In the genomic region with DNA sequence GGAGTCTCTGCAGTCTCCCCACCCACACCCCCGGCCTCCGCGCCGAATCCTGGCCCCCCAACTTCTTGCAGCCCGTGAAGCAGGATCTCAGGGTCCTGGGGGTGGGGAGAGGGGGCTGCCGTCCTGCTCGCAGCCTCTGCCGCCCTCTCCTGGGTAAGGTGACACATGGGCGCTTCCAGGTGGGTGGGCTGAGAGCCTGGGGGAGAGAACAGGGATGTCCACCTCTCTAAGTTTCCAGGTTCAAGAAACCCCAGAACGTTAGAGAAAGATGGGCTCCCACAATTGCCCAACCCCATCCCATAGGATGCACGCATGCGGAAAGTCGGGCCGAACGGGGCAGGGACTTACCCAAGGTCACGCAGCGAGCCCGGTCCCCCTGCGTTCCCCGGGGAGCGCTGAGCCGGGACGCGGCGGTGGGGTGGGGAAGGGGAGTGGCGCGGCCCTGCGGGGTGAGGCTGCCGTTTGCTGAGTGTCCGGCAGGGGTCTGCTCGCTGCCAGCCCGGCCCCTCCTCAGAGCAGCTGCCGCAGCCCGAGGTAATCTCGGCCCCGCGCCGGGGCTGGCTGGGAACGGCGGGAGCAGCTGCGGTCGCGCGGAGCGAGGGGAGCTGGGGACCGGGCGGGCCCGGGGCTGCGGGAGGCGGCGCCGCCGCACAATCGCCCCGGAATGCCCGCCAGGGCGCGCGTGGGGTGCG, we compare ENCODE assay signal across 8 cellular contexts. TPM values are rescaled to one million over a fixed set of nuclear protein-coding genes. Genes with fewer than 3 reads are reported as not detected.
DNase-seq lines count a peak whose midpoint lies in the region; ATAC-seq and TF ChIP-seq lines count a peak whose summit lies in the region.

No MANE protein-coding gene starts in this region.

- peaks cover 0 to 24% (median 14%) of the 10 kb centered on the region in 9 donors for H3K36me3 ChIP-seq in heart left ventricle

- H3K27me3 ChIP-seq in heart left ventricle: no peaks in the 10 kb centered on the region

- no peaks in the 10 kb centered on the region for H3K9me3 ChIP-seq in heart left ventricle

- H3K4me3 ChIP-seq in LNCaP clone FGC (ENCODE audit: low read depth, low read length) (peak overlapping the region; percentile 85), heart left ventricle (peak overlapping the region; percentile 65 to 98 (median 80))

- ATAC-seq in GM21528 (IDR thresholded peaks at IDR 0.05; ENCODE audit: low FRiP score, unreplicated experiment) (peak; percentile 44), SK-N-SH treated with all-trans-retinoic acid at 6 μM for 48 hours (peak; percentile 80), heart left ventricle (peak; percentile 21 to 68 (median 56)), HG03469 (IDR thresholded peaks at IDR 0.05; ENCODE audit: unreplicated experiment) (no peak)

- peaks cover 0 to 30% (median 12%) of the 10 kb centered on the region in 12 donors for H3K4me1 ChIP-seq in heart left ventricle

- TF ChIP-seq CTCF in LNCaP clone FGC (IDR thresholded peaks at IDR 0.05; ENCODE audit: control insufficient read depth, extremely low read depth, insufficient read depth) (peak; percentile 49), heart left ventricle (IDR thresholded peaks at IDR 0.05) (peak; percentile 27 to 58 (median 45))

- peaks cover 10% of the 10 kb centered on the region for H3K4me1 Mint-ChIP-seq in activated naive CD8-positive, alpha-beta T cell treated with anti-CD3 and anti-CD28 coated beads for 36 hours

- TF ChIP-seq POLR2A in heart left ventricle (IDR thresholded peaks at IDR 0.05): peak in 1 of 2 donors; percentile 64

- H3K27ac ChIP-seq in heart left ventricle: peak overlapping the region; percentile 73 to 98 (median 93)

- H3K4me3 Mint-ChIP-seq in activated naive CD8-positive, alpha-beta T cell treated with anti-CD3 and anti-CD28 coated beads for 36 hours: peak overlapping the region; percentile 84

- H3K27me3 Mint-ChIP-seq in activated naive CD8-positive, alpha-beta T cell treated with anti-CD3 and anti-CD28 coated beads for 36 hours: no peaks in the 10 kb centered on the region

- 1 to 2% (median 1%) methylated on average over 15 to 60 of the region's 60 CpGs for WGBS in heart left ventricle, 4 donors

- intact Hi-C loops in heart left ventricle (cut with DNase I): loop anchor here in 9 of 10 donors (2.0 to 10.0 kb wide), 8 partner anchors 44 to 169 kb away; partner anchors contain the start of genes TM7SF2 (in 5 of the 9), ARL2 (in 2 of the 9), FAU (in 2 of the 9) and MRPL49 (in 2 of the 9)

- DNase-seq in D341Med (ENCODE audit: low spot score) (peak; percentile 93), LNCaP clone FGC (ENCODE audit: low read depth) (no peak), heart left ventricle (peak; percentile 51 to 84 (median 64)), putamen (ENCODE audit: low spot score) (peak; percentile 22)
- DNase-seq in activated naive CD8-positive, alpha-beta T cell treated with anti-CD3 and anti-CD28 coated beads for 36 hours: peak; percentile 74

- no peaks in the 10 kb centered on the region for H3K9me3 Mint-ChIP-seq in activated naive CD8-positive, alpha-beta T cell treated with anti-CD3 and anti-CD28 coated beads for 36 hours

- H3K27ac Mint-ChIP-seq in activated naive CD8-positive, alpha-beta T cell treated with anti-CD3 and anti-CD28 coated beads for 36 hours: peak overlapping the region; percentile 39

- H3K36me3 Mint-ChIP-seq in activated naive CD8-positive, alpha-beta T cell treated with anti-CD3 and anti-CD28 coated beads for 36 hours: no peaks in the 10 kb centered on the region

TF ChIP-seq in SK-N-SH treated with all-trans-retinoic acid at 6 μM for 48 hours, 23 proteins besides CTCF, POLR2A, EP300 and RAD21:
- TF ChIP-seq ESRRG (CRISPR knock-in tag; IDR thresholded peaks at IDR 0.05): no peak
- TF ChIP-seq PATZ1 (CRISPR knock-in tag; IDR thresholded peaks at IDR 0.05; ENCODE audit: borderline replicate concordance): peak; percentile 13; the same call in 1 of the 2 replicates

RNA-seq across cellular contexts. Expression of gene CAPN1, which starts 0.7 kb away (rescaled TPM):
- total RNA-seq in activated naive CD8-positive, alpha-beta T cell treated with anti-CD3 and anti-CD28 coated beads for 36 hours: 10 to 100 TPM; 57.9 to 66.7 TPM
- 100 to 1,000 TPM in 2 of 9 donors, 10 to 100 TPM in 7; 67.8 to 139 (median 86.1) TPM for total RNA-seq in heart left ventricle
- polyA plus RNA-seq in heart left ventricle: 100 to 1,000 TPM in 1 of 2 donors, 10 to 100 TPM in 1; 69.6 to 114 TPM

RNA-seq across cellular contexts. Expression of gene SPDYC, which starts 11.0 kb away (rescaled TPM):
- total RNA-seq in activated naive CD8-positive, alpha-beta T cell treated with anti-CD3 and anti-CD28 coated beads for 36 hours: not detected
- total RNA-seq in heart left ventricle: not detected
- polyA plus RNA-seq in heart left ventricle: not detected

RNA-seq across cellular contexts. Expression of gene SYVN1, which starts 46.7 kb away (rescaled TPM):
- 10 to 100 TPM; 27.5 to 29.3 TPM for total RNA-seq in activated naive CD8-positive, alpha-beta T cell treated with anti-CD3 and anti-CD28 coated beads for 36 hours
- total RNA-seq in heart left ventricle: 10 to 100 TPM; 21.7 to 65.8 (median 28.2) TPM
- polyA plus RNA-seq in heart left ventricle: 10 to 100 TPM; 13.9 to 34.5 TPM

RNA-seq across cellular contexts. Expression of gene MRPL49, which starts 58.9 kb away (rescaled TPM):
- 100 to 1,000 TPM in 1 of 2 experiments, 10 to 100 TPM in 1; 99.9 to 100 TPM for total RNA-seq in activated naive CD8-positive, alpha-beta T cell treated with anti-CD3 and anti-CD28 coated beads for 36 hours
- total RNA-seq in heart left ventricle: 10 to 100 TPM; 33.1 to 66.6 (median 42.1) TPM
- 10 to 100 TPM; 13.7 to 59.2 TPM for polyA plus RNA-seq in heart left ventricle

RNA-seq across cellular contexts. Expression of gene FAU, which starts 59.1 kb away (rescaled TPM):
- total RNA-seq in activated naive CD8-positive, alpha-beta T cell treated with anti-CD3 and anti-CD28 coated beads for 36 hours: 1,000 to 10,000 TPM; 1,087 to 1,097 TPM
- total RNA-seq in heart left ventricle: 100 to 1,000 TPM; 388 to 652 (median 636) TPM
- 1,000 to 10,000 TPM in 1 of 2 donors, 100 to 1,000 TPM in 1; 973 to 1,119 TPM for polyA plus RNA-seq in heart left ventricle
